8 cellular contexts compared by ENCODE assay signal in genomic region chr1:32650752-32651460, GRCh38. TPM values are rescaled to one million over a fixed set of nuclear protein-coding genes. Genes with fewer than 3 reads are reported as not detected.
A peak's percentile ranks its signal among the peaks of the same experiment; 100 is the strongest.
DNase-seq lines count a peak whose midpoint lies in the region; ATAC-seq and TF ChIP-seq lines count a peak whose summit lies in the region.

Gene RBBP4 (plus strand): TSS chr1:32651208. CDS start chr1:32651307, 99 bp downstream.

- H3K4me3 ChIP-seq in liver (ENCODE audit: low read depth in 1 of 3, low read length in 3 of 3): peak within 1 kb of the TSS; percentile 84 to 100 (median 84)

- peaks cover 4 to 8% (median 8%) of the 10 kb centered on the region in 4 donors for H3K36me3 ChIP-seq in liver (ENCODE audit: control insufficient read depth in 4 of 4, insufficient read depth in 3 of 4, low read depth in 1 of 4, low read length in 3 of 4)

- H3K9me3 ChIP-seq in liver (ENCODE audit: control insufficient read depth in 4 of 4, low read length in 3 of 4): no peaks in the 10 kb centered on the region

- peaks cover 4 to 25% (median 18%) of the 10 kb centered on the region in 4 donors for H3K4me1 ChIP-seq in liver (ENCODE audit: control insufficient read depth in 4 of 4, insufficient read depth in 4 of 4, low read length in 3 of 4)

- H3K27ac ChIP-seq in C4-2B: peak within 1 kb of the TSS; percentile 97
- peak within 1 kb of the TSS; percentile 99 to 100 for H3K27ac ChIP-seq in liver (ENCODE audit: low read depth in 1 of 2, low read length in 2 of 2)

- TF ChIP-seq CTCF in C4-2B (conservative IDR thresholded peaks at IDR 0.05) (no peak), liver (IDR thresholded peaks at IDR 0.05; ENCODE audit: low read depth, low read length, missing input control) (no peak)

- H3K9ac ChIP-seq in liver (ENCODE audit: low read depth in 1 of 2, low read length in 2 of 2): peak within 1 kb of the TSS; percentile 94 to 95

- under 1% methylated on average over 67 of the region's 67 CpGs for WGBS in liver

- TF ChIP-seq RAD21 in liver (IDR thresholded peaks at IDR 0.05): no peak

- no peaks in the 10 kb centered on the region for H3K27me3 ChIP-seq in liver (ENCODE audit: control insufficient read depth in 4 of 4, insufficient read depth in 4 of 4, low read length in 3 of 4)

- DNase-seq in NCI-H774 (lab: John Stamatoyannopoulos, UW) (peak; percentile 100), dermis blood vessel endothelial cell (peak; percentile 98)
- peak; percentile 96 to 97 for DNase-seq in activated CD4-positive, alpha-beta T cell treated with anti-CD3 and anti-CD28 coated beads, Interleukin-2, amount 50 U/mL, for 4 hours
- peak; percentile 98 for DNase-seq in stimulated activated CD4-positive, alpha-beta T cell treated with anti-CD3 and anti-CD28 coated beads, Interleukin-4, amount 100 ng/mL, for 24 hours

- ATAC-seq in GM19395 (IDR thresholded peaks at IDR 0.05; ENCODE audit: unreplicated experiment) (peak; percentile 81), HG03565 (IDR thresholded peaks at IDR 0.05; ENCODE audit: unreplicated experiment) (peak; percentile 74)

TF ChIP-seq in liver, 16 proteins besides CTCF, POLR2A, EP300 and RAD21:
- peak; percentile 96 for TF ChIP-seq ZBTB33 (IDR thresholded peaks at IDR 0.05)
- TF ChIP-seq RXRA (IDR thresholded peaks at IDR 0.05): no peak
- TF ChIP-seq JUND (IDR thresholded peaks at IDR 0.05): peak in 1 of 2 donors; percentile 11
- peak; percentile 61 for TF ChIP-seq REST (IDR thresholded peaks at IDR 0.05)
- TF ChIP-seq HNF4G (IDR thresholded peaks at IDR 0.05): no peak
- TF ChIP-seq FOXA2 (IDR thresholded peaks at IDR 0.05): no peak
- TF ChIP-seq GABPA (IDR thresholded peaks at IDR 0.05 in 1 of 2, conservative IDR thresholded peaks at IDR 0.05 in 1 of 2): peak in 1 of 2 donors; percentile 82
- no peak for TF ChIP-seq TAF1 (conservative IDR thresholded peaks at IDR 0.05)
- no peak for TF ChIP-seq NR2F2 (IDR thresholded peaks at IDR 0.05)
- no peak for TF ChIP-seq EGR1 (IDR thresholded peaks at IDR 0.05; ENCODE audit: low read depth in 2 of 2)
- peak; percentile 35 for TF ChIP-seq SP1 (IDR thresholded peaks at IDR 0.05)
- TF ChIP-seq FOXA1 (IDR thresholded peaks at IDR 0.05): no peak
- peak; percentile 99 for TF ChIP-seq YY1 (IDR thresholded peaks at IDR 0.05)
- peak; percentile 87 for TF ChIP-seq MAX (IDR thresholded peaks at IDR 0.05)
- no peak for TF ChIP-seq HNF4A (conservative IDR thresholded peaks at IDR 0.05)
- TF ChIP-seq ATF3 (IDR thresholded peaks at IDR 0.05): no peak

RNA-seq across cellular contexts. Expression of gene RBBP4, which starts in this region (rescaled TPM):
- total RNA-seq in dermis blood vessel endothelial cell: 193 and 244 TPM in 2 replicates
- 10 to 100 TPM; 61.3 to 93.1 TPM for total RNA-seq in liver
- 10 to 100 TPM; 35.3 to 36.6 TPM for polyA plus RNA-seq in liver

Comparison
In these comparisons a context has a peak if more than half of its experiments do, and no peak if none do; other contexts are left out.
1. Peak in every context shown above with its lines: DNase-seq, ATAC-seq, H3K4me3 ChIP-seq and H3K27ac ChIP-seq.